32 cellular contexts compared by ENCODE assay signal in the genomic region with DNA sequence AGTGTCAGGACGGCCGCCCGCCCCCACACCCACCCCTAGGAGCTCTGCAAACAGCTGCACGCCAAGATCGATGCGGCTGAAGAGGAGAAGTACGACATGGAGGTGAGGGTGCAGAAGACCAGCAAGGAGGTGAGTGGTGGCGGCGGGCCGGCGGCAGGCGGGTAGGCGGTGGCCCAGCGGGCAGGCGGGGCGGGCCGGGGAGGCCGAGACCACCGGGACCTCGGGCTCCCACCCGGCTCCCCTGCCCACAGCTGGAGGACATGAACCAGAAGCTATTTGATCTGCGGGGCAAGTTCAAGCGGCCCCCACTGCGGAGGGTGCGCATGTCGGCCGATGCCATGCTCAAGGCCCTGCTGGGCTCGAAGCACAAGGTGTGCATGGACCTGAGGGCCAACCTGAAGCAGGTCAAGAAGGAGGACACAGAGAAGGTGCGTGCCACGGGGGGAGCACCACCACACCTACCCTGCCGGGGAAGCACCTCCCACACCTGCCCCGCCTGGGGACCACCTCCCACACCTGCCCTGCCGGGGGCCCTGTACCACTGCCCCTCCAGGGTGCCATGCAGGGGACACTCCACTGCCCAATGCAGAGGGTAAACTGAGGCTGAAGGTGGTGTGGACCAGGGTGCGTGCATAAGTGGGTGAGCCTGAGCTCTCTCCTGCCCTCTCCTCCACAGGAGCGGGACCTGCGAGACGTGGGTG. TPM values are rescaled to one million over a fixed set of nuclear protein-coding genes. Genes with fewer than 3 reads are reported as not detected.
DNase-seq lines count a peak whose midpoint lies in the region; ATAC-seq, FAIRE-seq and TF ChIP-seq lines count a peak whose summit lies in the region.
"Had no signal": no experiment of that assay in that cellular context is flagged by ENCODE, and none has a peak within 500 bp of the region (broad histone marks: within the 10 kb centered on the region; RNA-seq: fewer than 3 reads in every experiment).

No MANE protein-coding gene starts in this region.

- H3K4me3 ChIP-seq in OCI-LY7 (ENCODE audit: low read depth, low read length, poor library complexity, severe bottlenecking) (peak overlapping the region; percentile 57), left lung (peak overlapping the region in 1 of 2 donors; percentile 23), psoas muscle (peak overlapping the region; percentile 72), sigmoid colon (no peak overlapping the region)
- H3K4me3 ChIP-seq: GM12878, SJCRH30, uterus had no signal

- BruUV-seq in OCI-LY7 (replicated peaks; lab: Mats Ljungman, UMichigan): no TSS peak

- TF ChIP-seq CTCF in OCI-LY7 (conservative IDR thresholded peaks at IDR 0.05; ENCODE audit: low read length): no peak
- no peak for TF ChIP-seq CTCF in left lung (IDR thresholded peaks at IDR 0.05)
- no peak for TF ChIP-seq CTCF in psoas muscle (IDR thresholded peaks at IDR 0.05)
- no peak for TF ChIP-seq CTCF in sigmoid colon (IDR thresholded peaks at IDR 0.05)

- H3K4me2 ChIP-seq in OCI-LY7 (ENCODE audit: low read length): peak overlapping the region; percentile 94

- H3K27me3 ChIP-seq in left lung (no peaks in the 10 kb centered on the region), psoas muscle (ENCODE audit: insufficient read depth in 3 of 3, low read length in 2 of 3) (no peaks in the 10 kb centered on the region), sigmoid colon (no peaks in the 10 kb centered on the region)
- H3K27me3 ChIP-seq: gastroesophageal sphincter, Peyer's patch, uterus had no signal

- DNase-seq in GM12891 (ENCODE audit: insufficient read length, low spot score) (no peak), OCI-LY7 (ENCODE audit: low spot score) (peak; percentile 13), left lung (peak; percentile 32 to 81), psoas muscle (peak; percentile 18 to 57), NCI-H345 treated with DMSO at 0.1 percent for 48 hours (lab: John Stamatoyannopoulos, UW; ENCODE audit: unreplicated experiment) (no peak), sigmoid colon (no peak)
- DNase-seq: activated B cell treated with CpG ODN at 0.5 μM for 24 hours; activated CD4-positive, alpha-beta T cell treated with anti-CD3 and anti-CD28 coated beads, Interleukin-2, amount 50 U/mL, for 48 hours; activated naive CD4-positive, alpha-beta T cell treated with anti-CD3 and anti-CD28 coated beads, Interleukin-2, amount 10 ng/mL, durations not matched to agents 7 days and 5 days; anterior cingulate cortex; caudate nucleus; dermis blood vessel endothelial cell; immature natural killer cell; NCI-H1092; NCI-H187 treated with DMSO at 0.1 percent for 48 hours; NCI-H2171 treated with DMSO at 0.1 percent for 48 hours; NCI-H524 treated with DMSO at 0.1 percent for 48 hours; SJCRH30; stimulated activated naive CD8-positive, alpha-beta T cell treated with anti-CD3 and anti-CD28 coated beads, Interleukin-15, Interleukin-2, amounts not matched to agents 100 U/mL and 50 U/mL, for 24 hours; uterus had no signal

- H3K27ac ChIP-seq in OCI-LY7 (ENCODE audit: low read depth, low read length, poor library complexity, severe bottlenecking): no peak overlapping the region
- peak overlapping the region in 1 of 2 donors; percentile 88 for H3K27ac ChIP-seq in left lung
- H3K27ac ChIP-seq in psoas muscle: peak overlapping the region; percentile 93
- H3K27ac ChIP-seq in sigmoid colon: no peak overlapping the region
- H3K27ac ChIP-seq: uterus had no signal

- no peak overlapping the region for H2AFZ ChIP-seq in OCI-LY7 (ENCODE audit: low read length)

- H3K36me3 ChIP-seq in OCI-LY7 (ENCODE audit: insufficient read depth, low read length) (no peaks in the 10 kb centered on the region), left lung (no peaks in the 10 kb centered on the region), psoas muscle (ENCODE audit: insufficient read depth in 1 of 2, low read depth in 1 of 2) (peaks cover 0 to 7% of the 10 kb centered on the region in 2 donors), sigmoid colon (no peaks in the 10 kb centered on the region)
- H3K36me3 ChIP-seq: gastroesophageal sphincter, Peyer's patch, SJCRH30, uterus had no signal

- ATAC-seq in left lung (no peak), psoas muscle (no peak), HG02870 (IDR thresholded peaks at IDR 0.05; ENCODE audit: unreplicated experiment) (no peak)
- ATAC-seq: gastroesophageal sphincter; sciatic nerve; stimulated activated naive CD8-positive, alpha-beta T cell treated with anti-CD3 and anti-CD28 coated beads, Interleukin-15, Interleukin-2, amounts not matched to agents 100 U/mL and 50 U/mL, for 24 hours had no signal

- H3K4me1 ChIP-seq in OCI-LY7 (ENCODE audit: insufficient read depth, low read length, poor library complexity, severe bottlenecking): peaks cover 49% of the 10 kb centered on the region
- H3K4me1 ChIP-seq in left lung: peaks cover 13 to 72% of the 10 kb centered on the region in 2 donors
- peaks cover 11% of the 10 kb centered on the region for H3K4me1 ChIP-seq in psoas muscle
- peaks cover 0 to 9% (median 6%) of the 10 kb centered on the region in 4 donors for H3K4me1 ChIP-seq in sigmoid colon
- H3K4me1 ChIP-seq: uterus had no signal

- no peaks in the 10 kb centered on the region for H3K9me2 ChIP-seq in OCI-LY7 (ENCODE audit: insufficient read depth, low read length)

- H3K9me3 ChIP-seq in OCI-LY7 (ENCODE audit: low read length) (no peaks in the 10 kb centered on the region), left lung (no peaks in the 10 kb centered on the region), psoas muscle (no peaks in the 10 kb centered on the region), sigmoid colon (no peaks in the 10 kb centered on the region)
- H3K9me3 ChIP-seq: gastroesophageal sphincter, Peyer's patch, SJCRH30, uterus had no signal

- intact Hi-C loops in OCI-LY7 (cut with micrococcal nuclease; ENCODE audit: unreplicated experiment): loop anchor here (1.0 kb wide), 1 partner anchor 11 kb away; no protein-coding TSS in a partner anchor
- intact Hi-C loops in left lung (cut with DNase I): no loop called here
- intact Hi-C loops in psoas muscle (cut with DNase I): loop anchor here in 1 of 2 donors (10.0 kb wide), 1 partner anchor 74 kb away; a partner anchor contains a TSS
- intact Hi-C loops in sigmoid colon (cut with DNase I): no loop called here

- POLR2A ChIA-PET in OCI-LY7 (lab: Charles Lee): interaction anchor here (0.7 to 1.1 kb wide), 2 partner anchors 12 to 133 kb away, joined by 3 read pairs; a partner anchor contains a TSS

- peak; percentile 33 for FAIRE-seq in GM12891 (lab: Jason Lieb, UNC)
- FAIRE-seq: D721Med, endometrium, GM12878 had no signal

- no peak for TF ChIP-seq EP300 in sigmoid colon (IDR thresholded peaks at IDR 0.05)

- WGBS in psoas muscle, 3 donors: 65 to 79% (median 77%) methylated on average over 28 to 37 of the region's 37 CpGs
- WGBS in sigmoid colon, 2 donors: 83 to 89% methylated on average over 37 of the region's 37 CpGs

- no peak for TF ChIP-seq POLR2A in GM12891 (IDR thresholded peaks at IDR 0.05; ENCODE audit: low read depth, low read length)
- no peak for TF ChIP-seq POLR2A in sigmoid colon (IDR thresholded peaks at IDR 0.05)

- CTCF ChIA-PET in OCI-LY7 (lab: Charles Lee; ENCODE audit: unreplicated experiment): interaction anchor here (1.0 to 1.4 kb wide), 2 partner anchors 13 to 147 kb away, joined by 3 to 10 read pairs; no protein-coding TSS in a partner anchor

- no peaks in the 10 kb centered on the region for H4K20me1 ChIP-seq in OCI-LY7 (ENCODE audit: insufficient read depth, low read length)

- H3K79me2 ChIP-seq in OCI-LY7 (ENCODE audit: insufficient read depth, low read depth, low read length): no peaks in the 10 kb centered on the region

TF ChIP-seq in GM12891, 5 proteins besides CTCF, POLR2A, EP300 and RAD21:
- TF ChIP-seq TAF1 (IDR thresholded peaks at IDR 0.05; ENCODE audit: low read depth, low read length) (no peak), SPI1 (IDR thresholded peaks at IDR 0.05; ENCODE audit: low read depth, low read length) (no peak), PAX5 (IDR thresholded peaks at IDR 0.05; ENCODE audit: insufficient read depth, low read length, severe bottlenecking) (no peak), POU2F2 (IDR thresholded peaks at IDR 0.05; ENCODE audit: low read depth, low read length) (no peak), POLR2AphosphoS5 (IDR thresholded peaks at IDR 0.05; ENCODE audit: low read depth, low read length) (no peak)

RNA-seq across cellular contexts. Expression of a gene that starts 2.1 kb away (rescaled TPM):
- 0.46 TPM for polyA plus RNA-seq in GM12891 (2012; ENCODE audit: low read depth, missing spikeins)
- 2.5 and 7.3 TPM in 2 replicates for total RNA-seq in OCI-LY7 (2014; rRNA removed; shearing (Covaris generic))
- 8.7 and 14.3 TPM in 2 replicates for total RNA-seq in OCI-LY7 (2022)
- 1 to 10 TPM; 3.4 to 8.5 TPM for total RNA-seq in left lung
- 1,000 to 10,000 TPM in 3 of 4 donors, 100 to 1,000 TPM in 1; 985 to 3,047 (median 2,750) TPM for total RNA-seq in psoas muscle
- polyA plus RNA-seq in psoas muscle: 1,000 to 10,000 TPM; 1,614 to 6,537 (median 3,259) TPM
- total RNA-seq in sigmoid colon: not detected
- 1 to 10 TPM in 2 of 3 donors, not detected in 1; 1.7 to 2.4 TPM for polyA plus RNA-seq in sigmoid colon
- total RNA-seq: Daoy, dermis blood vessel endothelial cell, left lobe of liver, sciatic nerve had no signal
- polyA plus RNA-seq: neural cell had no signal

RNA-seq across cellular contexts. Expression of a gene that starts 6.1 kb away (rescaled TPM):
- 0.60 TPM for polyA plus RNA-seq in GM12891 (2012; ENCODE audit: low read depth, missing spikeins)
- total RNA-seq in OCI-LY7 (2014; rRNA removed; shearing (Covaris generic)): not detected in 2 replicates
- total RNA-seq in OCI-LY7 (2022) (not detected in 2 replicates), left lung (1 to 10 TPM; 6.0 to 8.8 TPM), psoas muscle (under 1 TPM in 1 of 4 donors, not detected in 3; 0.28 TPM), sigmoid colon (not detected)
- polyA plus RNA-seq in psoas muscle (under 1 TPM in 2 of 3 donors, not detected in 1; 0.04 to 0.06 TPM), sigmoid colon (1 to 10 TPM in 2 of 3 donors, not detected in 1; 1.8 to 5.4 TPM)
- total RNA-seq: activated B cell treated with CpG ODN at 0.5 μM for 24 hours; CD4-positive, alpha-beta T cell; Daoy; dermis blood vessel endothelial cell; GM12878 had no signal
- polyA plus RNA-seq: immature natural killer cell, neural cell had no signal

RNA-seq across cellular contexts. Expression of a gene that starts 12.0 kb away (rescaled TPM):
- polyA plus RNA-seq in GM12891 (2012; ENCODE audit: low read depth, missing spikeins): 602 TPM
- 195 and 232 TPM in 2 replicates for total RNA-seq in OCI-LY7 (2014; rRNA removed; shearing (Covaris generic))
- total RNA-seq in OCI-LY7 (2022): 225 and 303 TPM in 2 replicates
- total RNA-seq in left lung: 10 to 100 TPM; 29.8 to 76.6 TPM
- 10 to 100 TPM; 14.4 to 27.1 (median 19.1) TPM for total RNA-seq in psoas muscle
- 10 to 100 TPM in 1 of 3 donors, 1 to 10 TPM in 2; 7.5 to 11.5 (median 9.4) TPM for polyA plus RNA-seq in psoas muscle
- total RNA-seq in sigmoid colon: 10 to 100 TPM in 2 of 4 donors, 1 to 10 TPM in 2; 8.7 to 32.7 (median 12.4) TPM
- polyA plus RNA-seq in sigmoid colon: 10 to 100 TPM; 46.0 to 80.2 (median 55.9) TPM
- total RNA-seq: dermis blood vessel endothelial cell had no signal
- polyA plus RNA-seq: neural cell had no signal

RNA-seq across cellular contexts. Expression of a gene that starts 50.8 kb away (rescaled TPM):
- 5.7 TPM for polyA plus RNA-seq in GM12891 (2012; ENCODE audit: low read depth, missing spikeins)
- not detected in 2 replicates for total RNA-seq in OCI-LY7 (2014; rRNA removed; shearing (Covaris generic))
- total RNA-seq in OCI-LY7 (2022) (not detected in 2 replicates), left lung (not detected), psoas muscle (1 to 10 TPM; 1.6 to 8.9 (median 2.4) TPM), sigmoid colon (not detected)
- polyA plus RNA-seq in psoas muscle (under 1 TPM; 0.16 to 1.00 (median 0.61) TPM), sigmoid colon (under 1 TPM in 1 of 3 donors, not detected in 2; 0.13 TPM)
- total RNA-seq: CD4-positive, alpha-beta T cell; Daoy; dermis blood vessel endothelial cell; gastroesophageal sphincter; GM12878; left lobe of liver; mucosa of gallbladder; Peyer's patch; sciatic nerve; uterus had no signal
- polyA plus RNA-seq: neural cell had no signal

Comparison
In these comparisons a context has a peak if more than half of its experiments do, and no peak if none do; other contexts are left out.
1. DNase-seq: peak in OCI-LY7 (single experiment), left lung (2 of 2) and psoas muscle (2 of 2); none in GM12891 (single experiment), NCI-H345 treated with DMSO at 0.1 percent for 48 hours (single experiment) and sigmoid colon (single experiment).
2. H3K4me3 ChIP-seq: peak in OCI-LY7 (single experiment) and psoas muscle (single experiment); none in sigmoid colon (0 of 4).
3. RNA of a gene that starts 2.1 kb away (total RNA-seq): 985 to 3,047 TPM in psoas muscle; 2.5 to 14.3 TPM in OCI-LY7, 3.4 to 8.5 TPM in left lung and not detected in sigmoid colon; every median in the first group is over 10 times any median in the second.
4. RNA of a gene that starts 6.1 kb away (total RNA-seq): 6.0 to 8.8 TPM in left lung; not detected in OCI-LY7, 0.28 TPM in psoas muscle and not detected in sigmoid colon; every median in the first group is over 4 times any median in the second.